In the genomic region with DNA sequence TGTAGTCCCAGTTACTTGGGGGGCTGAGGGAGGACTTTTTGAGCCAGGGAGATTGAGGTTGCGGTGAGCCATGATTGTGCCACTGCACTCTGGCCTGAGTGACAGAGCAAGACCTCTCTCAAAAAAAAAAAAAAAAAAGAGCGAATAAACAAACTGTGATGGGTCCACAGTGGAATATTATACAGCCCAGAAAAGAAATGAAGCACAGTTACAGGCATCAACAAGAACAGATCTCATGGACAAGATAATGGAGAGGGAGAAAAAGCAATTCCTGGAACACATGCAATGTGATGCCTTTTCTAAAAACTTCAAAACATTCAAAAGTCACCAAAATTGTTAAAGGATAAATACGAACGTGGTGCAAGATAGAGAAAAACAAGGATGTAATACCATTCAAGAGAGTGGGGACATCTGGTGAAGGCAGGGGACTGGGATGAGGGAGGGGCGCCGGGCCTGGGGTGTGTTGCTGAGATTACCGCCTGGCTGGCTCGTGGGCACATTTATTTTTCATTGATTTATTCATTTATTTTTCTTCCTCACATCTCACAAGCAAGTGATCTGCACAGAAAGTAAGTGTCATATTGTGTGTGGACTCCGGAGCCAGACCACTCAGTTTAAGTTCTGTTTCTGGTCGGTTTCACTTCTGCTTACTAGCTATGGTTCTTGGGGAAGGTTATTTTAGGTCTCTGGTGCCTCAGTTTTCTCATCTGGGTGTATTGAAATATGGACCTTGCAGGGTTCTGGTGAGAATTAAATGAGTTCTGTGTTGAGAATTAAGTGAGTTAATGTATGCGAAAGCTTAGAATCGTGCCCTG, we compare ENCODE assay signal across 8 cellular contexts. TPM values are rescaled to one million over a fixed set of nuclear protein-coding genes. Genes with fewer than 3 reads are reported as not detected.
DNase-seq lines count a peak whose midpoint lies in the region; ATAC-seq, FAIRE-seq and TF ChIP-seq lines count a peak whose summit lies in the region.

No MANE protein-coding gene starts in this region.

- H4K20me1 ChIP-seq in DOHH2 (ENCODE audit: control insufficient read depth, insufficient read depth, low read depth, low read length) = no peaks in the 10 kb centered on the region

- no peak for FAIRE-seq in small intestine (lab: Jason Lieb, UNC)

- WGBS in small intestine, 3 donors = 86 to 89% (median 89%) methylated on average over 12 of the region's 12 CpGs

- H3K27me3 ChIP-seq in DOHH2 (ENCODE audit: control insufficient read depth, low read length) (peaks cover 32% of the 10 kb centered on the region), Peyer's patch (no peaks in the 10 kb centered on the region), small intestine (ENCODE audit: control insufficient read depth in 2 of 2, insufficient read depth in 2 of 2, low read length in 2 of 2) (no peaks in the 10 kb centered on the region)

- peaks cover 11% of the 10 kb centered on the region for H3K4me1 Mint-ChIP-seq in MCF 10A (ENCODE audit: insufficient read depth, unreplicated experiment)

- H3K27ac ChIP-seq in DOHH2 (ENCODE audit: low read depth, low read length) = no peak overlapping the region
- no peak overlapping the region for H3K27ac ChIP-seq in Peyer's patch
- no peak overlapping the region for H3K27ac ChIP-seq in small intestine (ENCODE audit: low read depth in 1 of 2, low read length in 1 of 2)

- no TSS peak for BruUV-seq in MCF 10A (replicated peaks; lab: Mats Ljungman, UMichigan)

- H3K4me2 ChIP-seq in DOHH2 (ENCODE audit: low read length) = peak overlapping the region; percentile 54

- H3K4me1 ChIP-seq in DOHH2 (ENCODE audit: control insufficient read depth, low read length) (peaks cover 17% of the 10 kb centered on the region), Peyer's patch (peaks cover 0 to 8% (median 1%) of the 10 kb centered on the region in 4 donors), small intestine (ENCODE audit: control insufficient read depth in 2 of 2, insufficient read depth in 1 of 2, low read depth in 1 of 2, low read length in 1 of 2) (no peaks in the 10 kb centered on the region)

- CTCF ChIA-PET in MCF 10A (lab: Yijun Ruan, JAX) = interaction anchor here (1.3 kb wide), 1 partner anchor 85 kb away, joined by 3 read pairs; no protein-coding TSS in a partner anchor

- H3K4me3 Mint-ChIP-seq in MCF 10A (ENCODE audit: unreplicated experiment) = no peak overlapping the region

- no peak overlapping the region for H3K27ac Mint-ChIP-seq in MCF 10A (ENCODE audit: low read depth, unreplicated experiment)

- TF ChIP-seq CTCF in DOHH2 (IDR thresholded peaks at IDR 0.05; ENCODE audit: low read depth, low read length, poor library complexity, severe bottlenecking) = no peak
- no peak for TF ChIP-seq CTCF in Peyer's patch (IDR thresholded peaks at IDR 0.05)
- no peak for TF ChIP-seq CTCF in MCF 10A (IDR thresholded peaks at IDR 0.05; ENCODE audit: unreplicated experiment)

- H3K9me2 ChIP-seq in DOHH2 (replicated peaks; ENCODE audit: control insufficient read depth, low read length) = no peaks in the 10 kb centered on the region

- H3K4me3 ChIP-seq in DOHH2 (ENCODE audit: low read length) = peak overlapping the region; percentile 5; the same call in 1 of the 2 replicates
- no peak overlapping the region for H3K4me3 ChIP-seq in Peyer's patch
- no peak overlapping the region for H3K4me3 ChIP-seq in small intestine (ENCODE audit: low read depth in 1 of 2, low read length in 2 of 2)

- H3K9me3 ChIP-seq in DOHH2 (ENCODE audit: control insufficient read depth, insufficient read depth, low read length) = no peaks in the 10 kb centered on the region
- no peaks in the 10 kb centered on the region for H3K9me3 ChIP-seq in Peyer's patch
- H3K9me3 ChIP-seq in small intestine (ENCODE audit: control insufficient read depth, low read depth) = no peaks in the 10 kb centered on the region

- H3K9me3 Mint-ChIP-seq in MCF 10A (ENCODE audit: unreplicated experiment) = no peaks in the 10 kb centered on the region

- H3F3A ChIP-seq in DOHH2 (ENCODE audit: control insufficient read depth, insufficient read depth) = peaks cover 4% of the 10 kb centered on the region; the same call in 1 of the 2 replicates

- peaks cover 1% of the 10 kb centered on the region for H3K36me3 Mint-ChIP-seq in MCF 10A (ENCODE audit: insufficient read depth, unreplicated experiment)

- no peaks in the 10 kb centered on the region for H3K79me2 ChIP-seq in DOHH2 (ENCODE audit: control insufficient read depth, low read length)

- H3K27me3 Mint-ChIP-seq in MCF 10A (ENCODE audit: insufficient read depth, unreplicated experiment) = no peaks in the 10 kb centered on the region

- intact Hi-C loops in MCF 10A (cut with micrococcal nuclease) = no loop called here

- peak; percentile 87 for DNase-seq in SIG-M5 treated with dmso at 0.1 percent for 504 hours (lab: John Stamatoyannopoulos, UW; ENCODE audit: unreplicated experiment)
- DNase-seq in Peyer's patch = no peak
- no peak for DNase-seq in MCF 10A (ENCODE audit: unreplicated experiment)
- no peak for DNase-seq in left lobe of liver (ENCODE audit: low spot score)
- no peak for DNase-seq in small intestine

- peak; percentile 74 for ATAC-seq in GM19397 (IDR thresholded peaks at IDR 0.05; ENCODE audit: unreplicated experiment)
- ATAC-seq in HG03095 (IDR thresholded peaks at IDR 0.05; ENCODE audit: unreplicated experiment) = peak; percentile 90
- no peak for ATAC-seq in left lobe of liver

- H3K36me3 ChIP-seq in DOHH2 (ENCODE audit: control insufficient read depth, low read length) (no peaks in the 10 kb centered on the region), Peyer's patch (no peaks in the 10 kb centered on the region), small intestine (ENCODE audit: control insufficient read depth in 2 of 2, insufficient read depth in 2 of 2, low read length in 2 of 2) (no peaks in the 10 kb centered on the region)

- POLR2A ChIA-PET in MCF 10A (lab: Yijun Ruan, JAX) = no interaction called here

- no peak for TF ChIP-seq POLR2A in Peyer's patch (IDR thresholded peaks at IDR 0.05)

RNA-seq across cellular contexts. Expression of a gene that starts 30.1 kb away (rescaled TPM):
- total RNA-seq in Peyer's patch = 10 to 100 TPM; 33.0 to 68.5 (median 40.8) TPM
- 25.5 and 28.7 TPM in 2 replicates for total RNA-seq in MCF 10A (2022)
- total RNA-seq in left lobe of liver = 4.7 TPM
- polyA plus RNA-seq in small intestine = 10 to 100 TPM; 12.4 to 46.5 (median 30.0) TPM
